In genomic region chr10:131810805-131811137, GRCh38 we compare ENCODE assay signal across 20 cellular contexts.
DNase-seq lines count a peak whose midpoint lies in the region; ATAC-seq and TF ChIP-seq lines count a peak whose summit lies in the region.
"Had no signal": no experiment of that assay in that cellular context is flagged by ENCODE, and none has a peak within 500 bp of the region (broad histone marks: within the 10 kb centered on the region; RNA-seq: fewer than 3 reads in every experiment).

No MANE protein-coding gene starts in this region.

- H3K9me3 Mint-ChIP-seq in activated CD4-positive, alpha-beta memory T cell treated with anti-CD3 and anti-CD28 coated beads, Interleukin-2, amount 10 ng/mL, durations not matched to agents 7 days and 5 days = no peaks in the 10 kb centered on the region
- H3K9me3 Mint-ChIP-seq in activated CD4-positive, alpha-beta memory T cell treated with anti-CD3 and anti-CD28 coated beads for 36 hours = no peaks in the 10 kb centered on the region

- H2BK15ac ChIP-seq in neuronal stem cell (ENCODE audit: low read length) = no peak overlapping the region

- H3K36me3 ChIP-seq in neuronal stem cell (replicated peaks in 1 of 2; ENCODE audit: control insufficient read depth in 2 of 2, insufficient read depth in 2 of 2, low read length in 2 of 2) = no peaks in the 10 kb centered on the region
- H3K36me3 ChIP-seq in upper lobe of right lung = no peaks in the 10 kb centered on the region
- H3K36me3 ChIP-seq: Peyer's patch had no signal

- H3K27ac Mint-ChIP-seq in activated CD4-positive, alpha-beta memory T cell treated with anti-CD3 and anti-CD28 coated beads, Interleukin-2, amount 10 ng/mL, durations not matched to agents 7 days and 5 days = no peak overlapping the region
- H3K27ac Mint-ChIP-seq in activated CD4-positive, alpha-beta memory T cell treated with anti-CD3 and anti-CD28 coated beads for 36 hours = no peak overlapping the region
- H3K27ac Mint-ChIP-seq: CD14-positive monocyte, HFFc6 had no signal

- H3K27ac ChIP-seq in coronary artery (no peak overlapping the region), neuronal stem cell (replicated peaks; ENCODE audit: low read length) (no peak overlapping the region), upper lobe of right lung (no peak overlapping the region)
- H3K27ac ChIP-seq: 22Rv1, Peyer's patch had no signal

- H3K9me3 ChIP-seq in neuronal stem cell (replicated peaks in 1 of 2; ENCODE audit: control insufficient read depth in 2 of 2, insufficient read depth in 1 of 2, low read depth in 1 of 2, low read length in 2 of 2) (no peaks in the 10 kb centered on the region), upper lobe of right lung (no peaks in the 10 kb centered on the region)
- H3K9me3 ChIP-seq: Peyer's patch had no signal

- no peak overlapping the region for H2BK120ac ChIP-seq in neuronal stem cell (ENCODE audit: low read depth, low read length)

- no peak overlapping the region for H3K4me3 Mint-ChIP-seq in activated CD4-positive, alpha-beta memory T cell treated with anti-CD3 and anti-CD28 coated beads, Interleukin-2, amount 10 ng/mL, durations not matched to agents 7 days and 5 days
- no peak overlapping the region for H3K4me3 Mint-ChIP-seq in activated CD4-positive, alpha-beta memory T cell treated with anti-CD3 and anti-CD28 coated beads for 36 hours
- H3K4me3 Mint-ChIP-seq: CD14-positive monocyte, HFFc6 had no signal

- H3K4me1 ChIP-seq in neuronal stem cell (ENCODE audit: control insufficient read depth in 2 of 2, insufficient read depth in 1 of 2, low read depth in 1 of 2, low read length in 2 of 2) (no peaks in the 10 kb centered on the region), upper lobe of right lung (no peaks in the 10 kb centered on the region)
- H3K4me1 ChIP-seq: Peyer's patch had no signal

- H3K4me1 Mint-ChIP-seq in activated CD4-positive, alpha-beta memory T cell treated with anti-CD3 and anti-CD28 coated beads, Interleukin-2, amount 10 ng/mL, durations not matched to agents 7 days and 5 days = no peaks in the 10 kb centered on the region
- no peaks in the 10 kb centered on the region for H3K4me1 Mint-ChIP-seq in activated CD4-positive, alpha-beta memory T cell treated with anti-CD3 and anti-CD28 coated beads for 36 hours (ENCODE audit: low read depth)
- H3K4me1 Mint-ChIP-seq: CD14-positive monocyte had no signal

- H3K36me3 Mint-ChIP-seq in activated CD4-positive, alpha-beta memory T cell treated with anti-CD3 and anti-CD28 coated beads, Interleukin-2, amount 10 ng/mL, durations not matched to agents 7 days and 5 days (ENCODE audit: low read depth) = no peaks in the 10 kb centered on the region
- H3K36me3 Mint-ChIP-seq in activated CD4-positive, alpha-beta memory T cell treated with anti-CD3 and anti-CD28 coated beads for 36 hours = no peaks in the 10 kb centered on the region
- H3K36me3 Mint-ChIP-seq: CD14-positive monocyte had no signal

- H3K23ac ChIP-seq in neuronal stem cell (ENCODE audit: low read depth, low read length, poor library complexity) = no peak overlapping the region

- no peak for TF ChIP-seq CTCF in coronary artery (IDR thresholded peaks at IDR 0.05)
- no peak for TF ChIP-seq CTCF in upper lobe of right lung (IDR thresholded peaks at IDR 0.05)
- TF ChIP-seq CTCF in GM13977 (IDR thresholded peaks at IDR 0.05; ENCODE audit: extremely low read depth, insufficient read depth, missing control alignments) = no peak

- in situ Hi-C loops in GM13977 (cut with MboI; ENCODE audit: low pct_unique_long_range_greater_than_20kb, low sequenced_read_pairs, unreplicated experiment) = no loop called here

- peak overlapping the region; percentile 6 for H4K8ac ChIP-seq in neuronal stem cell (ENCODE audit: low read depth, low read length)

- H4K91ac ChIP-seq in neuronal stem cell (ENCODE audit: low read depth, low read length, poor library complexity) = no peak overlapping the region

- no peak overlapping the region for H3K4me2 ChIP-seq in neuronal stem cell (ENCODE audit: insufficient read depth, low read length, poor library complexity, severe bottlenecking)

- no peak overlapping the region for H3K4me3 ChIP-seq in coronary artery
- H3K4me3 ChIP-seq in neuronal stem cell (ENCODE audit: low read length in 2 of 2) = peak overlapping the region in 1 of 2 donors; percentile 1
- no peak overlapping the region for H3K4me3 ChIP-seq in upper lobe of right lung
- H3K4me3 ChIP-seq: Peyer's patch had no signal

- no peak overlapping the region for H3K9ac ChIP-seq in neuronal stem cell (ENCODE audit: low read depth, low read length, poor library complexity)

- H2BK12ac ChIP-seq in neuronal stem cell (ENCODE audit: low read length) = no peak overlapping the region

- DNase-seq in activated CD4-positive, alpha-beta memory T cell treated with anti-CD3 and anti-CD28 coated beads, Interleukin-2, amount 10 ng/mL, durations not matched to agents 7 days and 5 days = peak; percentile 9
- no peak for DNase-seq in activated CD4-positive, alpha-beta memory T cell treated with anti-CD3 and anti-CD28 coated beads for 36 hours
- DNase-seq in coronary artery (ENCODE audit: low spot score) (peak; percentile 58), neuronal stem cell (ENCODE audit: low spot score) (no peak), upper lobe of right lung (peak; percentile 45), GM13977 (ENCODE audit: low spot score) (no peak), cortex of kidney (lab: John Stamatoyannopoulos, UW) (no peak)
- DNase-seq: DMS79; HFFc6; KG1; NCI-H1105 treated with DMSO at 0.1 percent for 48 hours; NCI-H1694; NCI-H2081 treated with DMSO at 0.1 percent for 48 hours; NCI-H510A; NCI-H748 treated with DMSO at 0.1 percent for 48 hours; NK-92 treated with Interleukin-12 subunit alpha and Interleukin-12 subunit beta, amount 100 ng/mL, for 24 hours had no signal

- H3K79me1 ChIP-seq in neuronal stem cell (ENCODE audit: low read depth, low read length) = no peaks in the 10 kb centered on the region

- POLR2A ChIA-PET in activated CD4-positive, alpha-beta memory T cell treated with anti-CD3 and anti-CD28 coated beads, Interleukin-2, amount 10 ng/mL, durations not matched to agents 7 days and 5 days (lab: Charles Lee) = no interaction called here
- POLR2A ChIA-PET in activated CD4-positive, alpha-beta memory T cell treated with anti-CD3 and anti-CD28 coated beads for 36 hours (lab: Charles Lee) = no interaction called here

- intact Hi-C loops in activated CD4-positive, alpha-beta memory T cell treated with anti-CD3 and anti-CD28 coated beads for 36 hours (cut with micrococcal nuclease) = no loop called here
- intact Hi-C loops in upper lobe of right lung (cut with DNase I) = no loop called here

- H2AK5ac ChIP-seq in neuronal stem cell (ENCODE audit: low read depth, low read length) = peak overlapping the region; percentile 58

- CTCF ChIA-PET in activated CD4-positive, alpha-beta memory T cell treated with anti-CD3 and anti-CD28 coated beads, Interleukin-2, amount 10 ng/mL, durations not matched to agents 7 days and 5 days (lab: Charles Lee) = no interaction called here
- CTCF ChIA-PET in activated CD4-positive, alpha-beta memory T cell treated with anti-CD3 and anti-CD28 coated beads for 36 hours (lab: Charles Lee) = no interaction called here

- H2BK5ac ChIP-seq in neuronal stem cell (ENCODE audit: low read length) = no peak overlapping the region

- H3K27me3 ChIP-seq in neuronal stem cell (ENCODE audit: control insufficient read depth in 3 of 3, insufficient read depth in 3 of 3, low read depth in 1 of 3, low read length in 3 of 3) (peaks cover 0 to 7% (median 0%) of the 10 kb centered on the region in 3 experiments), upper lobe of right lung (no peaks in the 10 kb centered on the region)
- H3K27me3 ChIP-seq: Peyer's patch had no signal

- peak overlapping the region; percentile 42 for H3K4ac ChIP-seq in neuronal stem cell (ENCODE audit: low read length)

- H3K18ac ChIP-seq in neuronal stem cell (ENCODE audit: low read length) = no peak overlapping the region

- no peak for ATAC-seq in upper lobe of right lung
- ATAC-seq in SK-N-SH treated with all-trans-retinoic acid at 6 μM for 48 hours = no peak

- peak overlapping the region; percentile 72 for H3K14ac ChIP-seq in neuronal stem cell (ENCODE audit: low read length)

- no CpG with 5 or more reads among the region's 8 CpGs for WGBS in neuronal stem cell (ENCODE audit: extremely low coverage in 2 of 2, insufficient read length in 2 of 2, insufficient replicate concordance in 1 of 2), 2 donors

- H2AFZ ChIP-seq in neuronal stem cell (ENCODE audit: low read length) = no peak overlapping the region

- H3K27me3 Mint-ChIP-seq in activated CD4-positive, alpha-beta memory T cell treated with anti-CD3 and anti-CD28 coated beads, Interleukin-2, amount 10 ng/mL, durations not matched to agents 7 days and 5 days = no peaks in the 10 kb centered on the region
- peaks cover 2% of the 10 kb centered on the region for H3K27me3 Mint-ChIP-seq in activated CD4-positive, alpha-beta memory T cell treated with anti-CD3 and anti-CD28 coated beads for 36 hours

TF ChIP-seq in SK-N-SH treated with all-trans-retinoic acid at 6 μM for 48 hours, 23 proteins besides CTCF, POLR2A, EP300 and RAD21 (continues in another document):
- no peak for TF ChIP-seq GLIS3 (CRISPR knock-in tag; IDR thresholded peaks at IDR 0.05)
- TF ChIP-seq ZNF8 (CRISPR knock-in tag; IDR thresholded peaks at IDR 0.05) = no peak
- TF ChIP-seq TCF4 (CRISPR knock-in tag; IDR thresholded peaks at IDR 0.05; ENCODE audit: borderline replicate concordance) = no peak
- no peak for TF ChIP-seq CREB5 (CRISPR knock-in tag; IDR thresholded peaks at IDR 0.05; ENCODE audit: low read depth)
- TF ChIP-seq ZNF70 (CRISPR knock-in tag; IDR thresholded peaks at IDR 0.05) = no peak
- TF ChIP-seq TOX (CRISPR knock-in tag; IDR thresholded peaks at IDR 0.05; ENCODE audit: borderline replicate concordance) = no peak
- no peak for TF ChIP-seq OSR1 (CRISPR knock-in tag; IDR thresholded peaks at IDR 0.05)
- no peak for TF ChIP-seq RARB (CRISPR knock-in tag; IDR thresholded peaks at IDR 0.05)

Comparison
In these comparisons a context has a peak if more than half of its experiments do, and no peak if none do; other contexts are left out.
1. DNase-seq: peak in activated CD4-positive, alpha-beta memory T cell treated with anti-CD3 and anti-CD28 coated beads, Interleukin-2, amount 10 ng/mL, durations not matched to agents 7 days and 5 days (single experiment), coronary artery (single experiment) and upper lobe of right lung (single experiment); none in activated CD4-positive, alpha-beta memory T cell treated with anti-CD3 and anti-CD28 coated beads for 36 hours (single experiment), neuronal stem cell (single experiment), GM13977 (single experiment) and cortex of kidney (single experiment).